1 cellular context compared by ENCODE assay signal in the genomic region with DNA sequence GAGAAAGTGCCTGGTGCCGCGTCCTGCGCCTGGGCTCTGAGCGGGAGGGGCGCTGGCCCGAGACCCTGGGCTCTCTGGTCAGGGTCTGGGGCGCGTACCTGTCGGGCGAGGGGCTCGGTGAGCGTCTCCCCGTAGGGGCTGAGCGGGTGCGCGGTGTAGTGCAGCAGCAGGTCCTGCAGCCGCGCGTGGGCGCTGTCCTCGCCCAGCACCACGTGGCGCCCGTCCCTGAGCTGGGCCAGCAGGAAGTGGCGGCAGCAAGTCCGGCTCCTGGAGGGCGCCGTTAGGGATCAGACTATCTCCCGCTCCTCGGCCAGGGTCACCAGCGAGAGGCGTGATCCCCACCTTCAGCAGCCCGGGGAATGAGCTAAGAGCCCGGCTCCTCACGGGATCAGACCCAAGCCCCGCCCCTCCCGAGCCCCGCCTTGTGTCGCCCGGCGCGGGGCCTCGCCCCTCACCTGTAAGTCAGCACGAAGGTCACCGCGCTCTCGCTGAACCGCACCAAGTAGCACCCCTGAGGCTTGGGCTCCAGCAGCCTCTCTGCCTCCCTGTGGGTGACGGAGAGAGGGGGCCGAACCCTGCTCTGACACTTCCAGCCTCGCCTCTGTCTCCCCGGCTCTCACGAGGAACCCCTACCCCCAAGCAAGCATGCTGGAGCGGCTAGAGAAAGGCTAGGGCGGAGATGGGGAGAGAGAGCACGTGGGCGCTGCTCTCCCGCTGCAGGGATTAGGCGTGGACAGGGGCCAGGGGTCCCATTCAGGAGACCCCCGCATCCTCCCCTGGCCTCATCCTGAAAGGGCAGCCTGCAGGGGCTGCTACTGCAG.
A peak's percentile ranks its signal among the peaks of the same experiment; 100 is the strongest.
TF ChIP-seq lines count a peak whose summit lies in the region.

No MANE protein-coding gene starts in this region.

TF ChIP-seq in K562, 482 proteins besides CTCF, POLR2A, EP300 and RAD21 (continued from another document):
- TF ChIP-seq POU5F1 (IDR thresholded peaks at IDR 0.05; ENCODE audit: borderline replicate concordance, low read depth, low read length, partially characterized antibody) (no peak), ELF2 (CRISPR knock-in tag; IDR thresholded peaks at IDR 0.05) (peak; percentile 72), ZNF561 (CRISPR knock-in tag; conservative IDR thresholded peaks at IDR 0.05) (no peak), NFE2L1 (tag; IDR thresholded peaks at IDR 0.05; ENCODE audit: borderline replicate concordance, low read depth) (no peak), ZNF197 (CRISPR knock-in tag; IDR thresholded peaks at IDR 0.05; ENCODE audit: low read depth) (no peak), MEF2A (IDR thresholded peaks at IDR 0.05; ENCODE audit: control insufficient read depth, low read depth, low read length) (no peak), KDM2B (CRISPR knock-in tag; IDR thresholded peaks at IDR 0.05) (peak; percentile 75), BRCA1 (IDR thresholded peaks at IDR 0.05) (no peak), BRCA1 (CRISPR knock-in tag; IDR thresholded peaks at IDR 0.05) (no peak), C11orf30 (IDR thresholded peaks at IDR 0.05; ENCODE audit: low read depth) (no peak), HNRNPK (IDR thresholded peaks at IDR 0.05; ENCODE audit: low read depth, low read length, poor library complexity, severe bottlenecking) (no peak), ZEB2 (IDR thresholded peaks at IDR 0.05) (no peak), NFYB (IDR thresholded peaks at IDR 0.05; ENCODE audit: extremely low read depth, insufficient read length) (no peak), ZKSCAN3 (CRISPR knock-in tag; IDR thresholded peaks at IDR 0.05) (no peak)
- TF ChIP-seq, protein P1, sequence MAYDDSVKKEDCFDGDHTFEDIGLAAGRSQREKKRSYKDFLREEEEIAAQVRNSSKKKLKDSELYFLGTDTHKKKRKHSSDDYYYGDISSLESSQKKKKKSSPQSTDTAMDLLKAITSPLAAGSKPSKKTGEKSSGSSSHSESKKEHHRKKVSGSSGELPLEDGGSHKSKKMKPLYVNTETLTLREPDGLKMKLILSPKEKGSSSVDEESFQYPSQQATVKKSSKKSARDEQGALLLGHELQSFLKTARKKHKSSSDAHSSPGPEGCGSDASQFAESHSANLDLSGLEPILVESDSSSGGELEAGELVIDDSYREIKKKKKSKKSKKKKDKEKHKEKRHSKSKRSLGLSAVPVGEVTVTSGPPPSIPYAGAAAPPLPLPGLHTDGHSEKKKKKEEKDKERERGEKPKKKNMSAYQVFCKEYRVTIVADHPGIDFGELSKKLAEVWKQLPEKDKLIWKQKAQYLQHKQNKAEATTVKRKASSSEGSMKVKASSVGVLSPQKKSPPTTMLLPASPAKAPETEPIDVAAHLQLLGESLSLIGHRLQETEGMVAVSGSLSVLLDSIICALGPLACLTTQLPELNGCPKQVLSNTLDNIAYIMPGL (CRISPR knock-in tag; IDR thresholded peaks at IDR 0.05) = no peak
- TF ChIP-seq, protein P2, sequence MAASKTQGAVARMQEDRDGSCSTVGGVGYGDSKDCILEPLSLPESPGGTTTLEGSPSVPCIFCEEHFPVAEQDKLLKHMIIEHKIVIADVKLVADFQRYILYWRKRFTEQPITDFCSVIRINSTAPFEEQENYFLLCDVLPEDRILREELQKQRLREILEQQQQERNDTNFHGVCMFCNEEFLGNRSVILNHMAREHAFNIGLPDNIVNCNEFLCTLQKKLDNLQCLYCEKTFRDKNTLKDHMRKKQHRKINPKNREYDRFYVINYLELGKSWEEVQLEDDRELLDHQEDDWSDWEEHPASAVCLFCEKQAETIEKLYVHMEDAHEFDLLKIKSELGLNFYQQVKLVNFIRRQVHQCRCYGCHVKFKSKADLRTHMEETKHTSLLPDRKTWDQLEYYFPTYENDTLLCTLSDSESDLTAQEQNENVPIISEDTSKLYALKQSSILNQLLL (CRISPR knock-in tag; IDR thresholded peaks at IDR 0.05; ENCODE audit: borderline replicate concordance) = no peak
- TF ChIP-seq, protein P3, sequence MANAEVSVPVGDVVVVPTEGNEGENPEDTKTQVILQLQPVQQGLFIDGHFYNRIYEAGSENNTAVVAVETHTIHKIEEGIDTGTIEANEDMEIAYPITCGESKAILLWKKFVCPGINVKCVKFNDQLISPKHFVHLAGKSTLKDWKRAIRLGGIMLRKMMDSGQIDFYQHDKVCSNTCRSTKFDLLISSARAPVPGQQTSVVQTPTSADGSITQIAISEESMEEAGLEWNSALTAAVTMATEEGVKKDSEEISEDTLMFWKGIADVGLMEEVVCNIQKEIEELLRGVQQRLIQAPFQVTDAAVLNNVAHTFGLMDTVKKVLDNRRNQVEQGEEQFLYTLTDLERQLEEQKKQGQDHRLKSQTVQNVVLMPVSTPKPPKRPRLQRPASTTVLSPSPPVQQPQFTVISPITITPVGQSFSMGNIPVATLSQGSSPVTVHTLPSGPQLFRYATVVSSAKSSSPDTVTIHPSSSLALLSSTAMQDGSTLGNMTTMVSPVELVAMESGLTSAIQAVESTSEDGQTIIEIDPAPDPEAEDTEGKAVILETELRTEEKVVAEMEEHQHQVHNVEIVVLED (CRISPR knock-in tag; IDR thresholded peaks at IDR 0.05) = no peak
- TF ChIP-seq, protein P4, sequence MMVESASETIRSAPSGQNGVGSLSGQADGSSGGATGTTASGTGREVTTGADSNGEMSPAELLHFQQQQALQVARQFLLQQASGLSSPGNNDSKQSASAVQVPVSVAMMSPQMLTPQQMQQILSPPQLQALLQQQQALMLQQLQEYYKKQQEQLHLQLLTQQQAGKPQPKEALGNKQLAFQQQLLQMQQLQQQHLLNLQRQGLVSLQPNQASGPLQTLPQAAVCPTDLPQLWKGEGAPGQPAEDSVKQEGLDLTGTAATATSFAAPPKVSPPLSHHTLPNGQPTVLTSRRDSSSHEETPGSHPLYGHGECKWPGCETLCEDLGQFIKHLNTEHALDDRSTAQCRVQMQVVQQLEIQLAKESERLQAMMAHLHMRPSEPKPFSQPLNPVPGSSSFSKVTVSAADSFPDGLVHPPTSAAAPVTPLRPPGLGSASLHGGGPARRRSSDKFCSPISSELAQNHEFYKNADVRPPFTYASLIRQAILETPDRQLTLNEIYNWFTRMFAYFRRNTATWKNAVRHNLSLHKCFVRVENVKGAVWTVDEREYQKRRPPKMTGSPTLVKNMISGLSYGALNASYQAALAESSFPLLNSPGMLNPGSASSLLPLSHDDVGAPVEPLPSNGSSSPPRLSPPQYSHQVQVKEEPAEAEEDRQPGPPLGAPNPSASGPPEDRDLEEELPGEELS (CRISPR knock-in tag; IDR thresholded peaks at IDR 0.05; ENCODE audit: borderline replicate concordance) = 0 out of 2 replicates have a peak, but pooled peaks have one; percentile 65
- TF ChIP-seq, protein P5, sequence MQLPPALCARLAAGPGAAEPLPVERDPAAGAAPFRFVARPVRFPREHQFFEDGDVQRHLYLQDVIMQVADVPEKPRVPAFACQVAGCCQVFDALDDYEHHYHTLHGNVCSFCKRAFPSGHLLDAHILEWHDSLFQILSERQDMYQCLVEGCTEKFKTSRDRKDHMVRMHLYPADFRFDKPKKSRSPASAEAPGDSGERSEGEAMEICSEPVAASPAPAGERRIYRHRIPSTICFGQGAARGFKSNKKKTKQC (CRISPR knock-in tag; IDR thresholded peaks at IDR 0.05) = peak; percentile 88
